Comparison of ENCODE assay signal across 26 cellular contexts in the genomic region with DNA sequence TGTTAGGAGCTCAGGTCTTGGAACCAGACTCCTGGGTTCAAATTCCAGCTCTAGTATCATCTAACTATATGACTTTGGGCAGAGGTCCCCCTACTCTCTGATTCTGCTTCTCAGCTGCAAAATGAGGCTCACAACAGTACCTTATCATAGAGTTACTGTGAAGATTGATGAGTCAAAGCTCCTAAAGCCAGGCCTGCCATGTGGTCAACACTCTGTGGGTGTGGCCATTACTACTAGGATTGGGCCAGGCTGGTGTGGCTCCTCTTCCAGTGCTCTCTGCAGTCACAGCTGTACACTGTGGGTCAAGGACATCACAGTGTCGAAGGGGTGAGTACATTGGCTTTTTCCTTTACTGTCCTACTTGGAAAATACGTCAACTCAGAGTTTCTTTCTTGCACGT. TPM values are rescaled to one million over a fixed set of nuclear protein-coding genes. Genes with fewer than 3 reads are reported as not detected.
"Had no signal": no experiment of that assay in that cellular context is flagged by ENCODE, and none has a peak within 500 bp of the region (broad histone marks: within the 10 kb centered on the region; RNA-seq: fewer than 3 reads in every experiment).

No MANE protein-coding gene starts in this region.

- ATAC-seq: activated CD4-positive, alpha-beta T cell treated with anti-CD3 and anti-CD28 coated beads for 36 hours; activated CD8-positive, alpha-beta T cell treated with anti-CD3 and anti-CD28 coated beads, Interleukin-2, amount 10 ng/mL, durations not matched to agents 7 days and 5 days; activated T-cell treated with anti-CD3 and anti-CD28 coated beads, Interleukin-2, amount 50 U/mL, for 72 hours; Panc1 had no signal

- H3K4me1 Mint-ChIP-seq: activated CD4-positive, alpha-beta T cell treated with anti-CD3 and anti-CD28 coated beads for 36 hours; activated naive CD8-positive, alpha-beta T cell treated with anti-CD3 and anti-CD28 coated beads, Interleukin-2, amount 10 ng/mL, durations not matched to agents 7 days and 5 days had no signal

- H3K4me3 Mint-ChIP-seq: activated CD4-positive, alpha-beta T cell treated with anti-CD3 and anti-CD28 coated beads for 36 hours; activated CD8-positive, alpha-beta T cell treated with anti-CD3 and anti-CD28 coated beads, Interleukin-2, amount 10 ng/mL, durations not matched to agents 7 days and 5 days; activated naive CD8-positive, alpha-beta T cell treated with anti-CD3 and anti-CD28 coated beads, Interleukin-2, amount 10 ng/mL, durations not matched to agents 7 days and 5 days; activated T-cell treated with anti-CD3 and anti-CD28 coated beads, Interleukin-2, amount 50 U/mL, for 72 hours had no signal

- H3K9me3 Mint-ChIP-seq: activated naive CD8-positive, alpha-beta T cell treated with anti-CD3 and anti-CD28 coated beads, Interleukin-2, amount 10 ng/mL, durations not matched to agents 7 days and 5 days; activated T-cell treated with anti-CD3 and anti-CD28 coated beads, Interleukin-2, amount 50 U/mL, for 72 hours; activated T-helper 2 cell treated with anti-CD3 and anti-CD28 coated beads, Interferon-gamma antibody, Interleukin-2, Interleukin-4, amounts not matched to agents 10 μg/mL and 5 μg/mL and 100 μg/mL, durations not matched to agents 14 hours and 24 hours and 36 hours had no signal

- H3K27ac Mint-ChIP-seq: activated CD4-positive, alpha-beta T cell treated with anti-CD3 and anti-CD28 coated beads for 36 hours; activated CD8-positive, alpha-beta T cell treated with anti-CD3 and anti-CD28 coated beads, Interleukin-2, amount 10 ng/mL, durations not matched to agents 7 days and 5 days; activated naive CD8-positive, alpha-beta T cell treated with anti-CD3 and anti-CD28 coated beads, Interleukin-2, amount 10 ng/mL, durations not matched to agents 7 days and 5 days; activated T-cell treated with anti-CD3 and anti-CD28 coated beads, Interleukin-2, amount 50 U/mL, for 72 hours; activated T-helper 2 cell treated with anti-CD3 and anti-CD28 coated beads, Interferon-gamma antibody, Interleukin-2, Interleukin-4, amounts not matched to agents 10 μg/mL and 5 μg/mL and 100 μg/mL, durations not matched to agents 14 hours and 24 hours and 36 hours had no signal

- H3K36me3 Mint-ChIP-seq: activated naive CD8-positive, alpha-beta T cell treated with anti-CD3 and anti-CD28 coated beads, Interleukin-2, amount 10 ng/mL, durations not matched to agents 7 days and 5 days had no signal

- DNase-seq: activated CD4-positive, alpha-beta T cell treated with anti-CD3 and anti-CD28 coated beads for 36 hours; activated CD8-positive, alpha-beta T cell treated with anti-CD3 and anti-CD28 coated beads, Interleukin-2, amount 10 ng/mL, durations not matched to agents 7 days and 5 days; activated gamma-delta T cell treated with Interleukin-2 at 50 U/mL for 16 hours; activated naive CD4-positive, alpha-beta T cell treated with anti-CD3 and anti-CD28 coated beads, Interleukin-2, amount 50 U/mL, for 16 hours; activated naive CD8-positive, alpha-beta T cell treated with anti-CD3 and anti-CD28 coated beads, Interleukin-2, amount 10 ng/mL, durations not matched to agents 7 days and 5 days; activated T-cell treated with anti-CD3 and anti-CD28 coated beads, Interleukin-2, amount 50 U/mL, for 72 hours; anterior cingulate cortex; Karpas-422; MM.1S; NCI-H1105; NCI-H1436; NCI-H1694 treated with DMSO at 0.1 percent for 48 hours; NCI-H2029 treated with DMSO at 0.1 percent for 48 hours; NCI-H345; NCI-H510A; NCI-H526 treated with DMSO at 0.1 percent for 48 hours; NCI-H82; Right ventricle myocardium superior; SJCRH30; SK-N-SH; T-helper 1 cell; WERI-Rb-1 had no signal

RNA-seq across cellular contexts. Expression of a gene that starts 22.6 kb away (rescaled TPM):
- total RNA-seq: activated CD4-positive, alpha-beta T cell treated with anti-CD3 and anti-CD28 coated beads for 36 hours; activated CD8-positive, alpha-beta T cell treated with anti-CD3 and anti-CD28 coated beads, Interleukin-2, amount 10 ng/mL, durations not matched to agents 7 days and 5 days; activated naive CD8-positive, alpha-beta T cell treated with anti-CD3 and anti-CD28 coated beads, Interleukin-2, amount 10 ng/mL, durations not matched to agents 7 days and 5 days; activated T-cell treated with anti-CD3 and anti-CD28 coated beads, Interleukin-2, amount 50 U/mL, for 72 hours; activated T-helper 2 cell treated with anti-CD3 and anti-CD28 coated beads, Interferon-gamma antibody, Interleukin-2, Interleukin-4, amounts not matched to agents 10 μg/mL and 5 μg/mL and 100 μg/mL, durations not matched to agents 14 hours and 24 hours and 36 hours; cardiac septum; Right ventricle myocardium superior; SJCRH30; T-helper 2 cell treated with Interferon-gamma antibody and Interleukin-4, amounts not matched to agents 100 ng/mL and 5 ng/mL, for 36 hours had no signal
